17 cellular contexts compared by ENCODE assay signal in genomic region chr3:108501538-108501937, GRCh38. TPM values are rescaled to one million over a fixed set of nuclear protein-coding genes. Genes with fewer than 3 reads are reported as not detected.
"Had no signal": no experiment of that assay in that cellular context is flagged by ENCODE, and none has a peak within 500 bp of the region (broad histone marks: within the 10 kb centered on the region; RNA-seq: fewer than 3 reads in every experiment).

No MANE protein-coding gene starts in this region.

- DNase-seq: erythroblast; gastrocnemius medialis; heart right ventricle; hypothalamus; kidney glomerular epithelial cell; mucosa of descending colon; naive thymus-derived CD8-positive, alpha-beta T cell; posterior cingulate gyrus; sigmoid colon; stimulated activated CD4-positive, alpha-beta T cell treated with anti-CD3 and anti-CD28 coated beads, Interleukin-2, amount 100 ng/mL, for 24 hours; stimulated activated CD4-positive, alpha-beta T cell treated with anti-CD3 and anti-CD28 coated beads, Interleukin-4, amount 100 ng/mL, for 4 hours; stimulated activated naive B cell treated with anti-CD40 and anti-IgM and Interleukin-4, amounts not matched to agents 10 μg/mL and 1 μg/mL and 100 μg/mL, for 72 hours; stimulated activated naive CD8-positive, alpha-beta T cell treated with anti-CD3 and anti-CD28 coated beads, Interleukin-15, amount 100 ng/mL, for 72 hours; testis; upper lobe of right lung had no signal

- ATAC-seq: gastrocnemius medialis; heart right ventricle; mucosa of descending colon; naive thymus-derived CD8-positive, alpha-beta T cell; stimulated activated naive B cell treated with anti-CD40 and anti-IgM and Interleukin-4, amounts not matched to agents 10 μg/mL and 1 μg/mL and 100 μg/mL, for 72 hours; stimulated activated naive CD8-positive, alpha-beta T cell treated with anti-CD3 and anti-CD28 coated beads, Interleukin-15, amount 100 ng/mL, for 72 hours; upper lobe of right lung had no signal

RNA-seq across cellular contexts. Expression of gene MYH15, which starts 8.9 kb away (rescaled TPM):
- total RNA-seq: subcutaneous adipose tissue, vagina had no signal
